ENCODE assay signal across 8 cellular contexts in the genomic region with DNA sequence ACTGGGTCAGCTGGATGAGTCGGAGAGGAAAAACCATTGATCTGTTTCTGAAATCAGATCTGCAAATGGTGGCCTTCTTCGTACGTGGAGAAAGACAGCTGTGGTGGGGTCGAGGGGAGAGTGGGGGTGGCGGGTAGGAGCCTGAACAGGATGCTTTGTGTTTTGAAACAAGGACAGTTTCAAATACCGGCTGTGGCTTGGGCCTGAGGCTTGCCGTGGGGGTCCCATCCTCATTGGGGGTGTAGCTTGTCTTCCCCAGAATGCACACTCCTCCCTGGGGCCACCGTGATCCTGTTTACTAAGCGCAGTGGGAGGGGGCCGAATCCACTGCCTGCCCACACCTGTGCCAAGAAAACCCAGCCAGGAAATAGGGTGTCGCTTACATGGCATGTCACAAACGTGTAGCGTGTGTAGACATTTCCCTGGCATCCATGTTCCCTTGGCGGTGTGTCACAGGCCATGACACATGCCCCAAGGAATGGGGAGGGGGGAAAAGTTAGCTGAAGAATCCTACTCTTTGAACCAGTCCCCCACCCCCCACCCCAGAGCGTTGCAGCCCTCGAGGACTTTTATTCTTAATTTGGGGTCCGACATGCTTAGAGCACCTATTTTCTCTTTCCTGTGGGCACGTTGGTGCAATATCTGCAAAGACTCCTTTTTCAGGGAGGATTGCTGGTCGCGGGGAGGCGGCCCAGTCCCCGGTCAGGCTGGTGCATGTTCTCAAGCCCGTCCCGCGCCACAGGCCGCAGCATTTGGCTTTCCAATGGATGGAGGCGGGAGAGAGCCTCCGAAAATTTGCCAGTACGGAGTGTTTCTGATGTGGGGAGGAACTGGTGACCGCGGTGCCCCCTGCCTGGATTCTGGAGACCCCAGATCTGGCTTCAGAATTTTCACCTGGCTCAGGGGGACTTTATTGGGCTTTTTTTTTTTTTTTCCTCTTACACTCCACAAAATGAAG. TPM values are rescaled to one million over a fixed set of nuclear protein-coding genes. Genes with fewer than 3 reads are reported as not detected.
A peak's percentile ranks its signal among the peaks of the same experiment; 100 is the strongest.
DNase-seq lines count a peak whose midpoint lies in the region; ATAC-seq and FAIRE-seq lines count a peak whose summit lies in the region.

No MANE protein-coding gene starts in this region.

- intact Hi-C loops in activated CD4-positive, alpha-beta T cell treated with anti-CD3 and anti-CD28 coated beads for 36 hours (cut with DNase I, micrococcal nuclease): loop anchor here (2.0 to 5.0 kb wide), 4 partner anchors 134 to 1844 kb away; a partner anchor contains a TSS

- H3K4me3 Mint-ChIP-seq in activated CD4-positive, alpha-beta T cell treated with anti-CD3 and anti-CD28 coated beads for 36 hours: peak overlapping the region; percentile 96

- H3K36me3 Mint-ChIP-seq in activated CD4-positive, alpha-beta T cell treated with anti-CD3 and anti-CD28 coated beads for 36 hours (ENCODE audit: low read depth): peaks cover 16% of the 10 kb centered on the region

- H3K27ac ChIP-seq in duodenal mucosa (ENCODE audit: low read depth, low read length) (peak overlapping the region; percentile 87), muscle layer of colon (ENCODE audit: low read depth, low read length) (peak overlapping the region; percentile 86)

- no peaks in the 10 kb centered on the region for H3K9me3 ChIP-seq in duodenal mucosa (ENCODE audit: control insufficient read depth in 1 of 2, low read length in 2 of 2)
- no peaks in the 10 kb centered on the region for H3K9me3 ChIP-seq in muscle layer of colon (ENCODE audit: low read length)

- no peak for FAIRE-seq in RCC 7860 (lab: Jason Lieb, UNC)

- CTCF ChIA-PET in activated CD4-positive, alpha-beta T cell treated with anti-CD3 and anti-CD28 coated beads for 36 hours (lab: Charles Lee): interaction anchor here (1.1 kb wide), 1 partner anchor 43 kb away, joined by 3 read pairs; no protein-coding TSS in a partner anchor

- peak overlapping the region; percentile 92 to 98 for H3K9ac ChIP-seq in duodenal mucosa (ENCODE audit: low read depth in 1 of 2, low read length in 2 of 2)
- H3K9ac ChIP-seq in muscle layer of colon (ENCODE audit: low read length): peak overlapping the region; percentile 66

- H3K27ac Mint-ChIP-seq in activated CD4-positive, alpha-beta T cell treated with anti-CD3 and anti-CD28 coated beads for 36 hours: peak overlapping the region; percentile 93

- ATAC-seq in activated CD4-positive, alpha-beta T cell treated with anti-CD3 and anti-CD28 coated beads for 36 hours: peak; percentile 27
- ATAC-seq in HG02870 (IDR thresholded peaks at IDR 0.05; ENCODE audit: unreplicated experiment): no peak
- ATAC-seq in GM19463 (IDR thresholded peaks at IDR 0.05; ENCODE audit: unreplicated experiment): no peak
- ATAC-seq in GM19467 (IDR thresholded peaks at IDR 0.05; ENCODE audit: unreplicated experiment): no peak

- DNase-seq in activated CD4-positive, alpha-beta T cell treated with anti-CD3 and anti-CD28 coated beads for 36 hours: peak; percentile 54
- no peak for DNase-seq in activated CD4-positive, alpha-beta T cell treated with anti-CD3 and anti-CD28 coated beads, Interleukin-2, amount 50 U/mL, for 4 hours
- DNase-seq in RCC 7860 (ENCODE audit: low spot score): peak; percentile 54

- peaks cover 9% of the 10 kb centered on the region for H3K9me3 Mint-ChIP-seq in activated CD4-positive, alpha-beta T cell treated with anti-CD3 and anti-CD28 coated beads for 36 hours (ENCODE audit: low read depth)

- H3K36me3 ChIP-seq in duodenal mucosa (ENCODE audit: control insufficient read depth in 1 of 2, insufficient read depth in 2 of 2, low read length in 2 of 2) (no peaks in the 10 kb centered on the region), muscle layer of colon (ENCODE audit: insufficient read depth, low read length) (no peaks in the 10 kb centered on the region)

- H3K27me3 Mint-ChIP-seq in activated CD4-positive, alpha-beta T cell treated with anti-CD3 and anti-CD28 coated beads for 36 hours: no peaks in the 10 kb centered on the region

- H3K4me1 Mint-ChIP-seq in activated CD4-positive, alpha-beta T cell treated with anti-CD3 and anti-CD28 coated beads for 36 hours: peaks cover 53% of the 10 kb centered on the region

- H3K4me3 ChIP-seq in duodenal mucosa (ENCODE audit: low read depth in 1 of 2, low read length in 2 of 2) (peak overlapping the region; percentile 88 to 90), muscle layer of colon (ENCODE audit: low read depth in 1 of 2, low read length in 2 of 2) (peak overlapping the region; percentile 66 to 75)

- H3K27me3 ChIP-seq in duodenal mucosa (ENCODE audit: control insufficient read depth in 1 of 2, insufficient read depth in 2 of 2, low read length in 2 of 2) (no peaks in the 10 kb centered on the region), muscle layer of colon (ENCODE audit: control insufficient read depth in 1 of 2, insufficient read depth in 2 of 2, low read length in 2 of 2) (no peaks in the 10 kb centered on the region)

- POLR2A ChIA-PET in activated CD4-positive, alpha-beta T cell treated with anti-CD3 and anti-CD28 coated beads for 36 hours (lab: Charles Lee): no interaction called here

- H3K4me1 ChIP-seq in duodenal mucosa (ENCODE audit: control insufficient read depth in 1 of 2, insufficient read depth in 2 of 2, low read length in 2 of 2) (peaks cover 52 to 53% of the 10 kb centered on the region in 2 donors), muscle layer of colon (ENCODE audit: insufficient read depth, low read length) (peaks cover 33% of the 10 kb centered on the region)

RNA-seq across cellular contexts. Expression of a gene that starts 2.0 kb away (rescaled TPM):
- 10 to 100 TPM; 39.1 to 40.3 TPM for total RNA-seq in activated CD4-positive, alpha-beta T cell treated with anti-CD3 and anti-CD28 coated beads for 36 hours

Comparison
In these comparisons a context has a peak if more than half of its experiments do, and no peak if none do; other contexts are left out.
1. DNase-seq: peak in activated CD4-positive, alpha-beta T cell treated with anti-CD3 and anti-CD28 coated beads for 36 hours (single experiment) and RCC 7860 (single experiment); none in activated CD4-positive, alpha-beta T cell treated with anti-CD3 and anti-CD28 coated beads, Interleukin-2, amount 50 U/mL, for 4 hours (0 of 2).